ENCODE assay signal across 16 cellular contexts in the genomic region with DNA sequence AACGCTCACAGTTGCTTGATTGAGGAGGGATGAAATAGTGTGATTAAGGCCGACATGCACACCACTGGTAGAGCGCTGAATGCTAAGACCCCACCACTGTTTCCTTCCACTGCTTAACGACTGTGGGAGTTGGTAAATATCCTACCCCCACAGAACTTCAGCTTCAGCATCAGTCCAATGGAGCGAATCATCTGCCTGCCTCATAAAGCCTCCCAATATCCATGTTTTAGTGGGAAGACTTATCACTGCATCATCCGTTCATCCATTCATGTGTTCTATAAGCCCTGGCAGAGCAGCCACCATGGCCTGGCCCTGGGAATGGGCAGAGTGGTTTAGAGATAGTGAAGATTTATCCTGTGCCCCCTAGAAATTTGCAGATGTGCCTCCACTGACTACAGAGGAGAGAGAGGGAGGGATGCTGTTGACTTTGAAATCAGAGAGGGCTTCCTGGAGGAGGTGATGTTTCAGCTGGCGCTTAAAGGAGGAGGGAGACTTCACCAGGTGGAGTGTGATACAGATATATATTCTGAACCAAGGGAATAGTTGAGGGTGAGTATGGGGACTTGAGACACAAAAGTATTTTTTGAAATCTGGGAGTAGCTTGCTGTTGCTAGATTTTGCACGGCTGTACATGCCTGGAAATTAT.
"Had no signal": no experiment of that assay in that cellular context is flagged by ENCODE, and none has a peak within 500 bp of the region (broad histone marks: within the 10 kb centered on the region; RNA-seq: fewer than 3 reads in every experiment).

No MANE protein-coding gene starts in this region.

- H3K4me3 ChIP-seq: body of pancreas, esophagus squamous epithelium, suprapubic skin, transverse colon had no signal

- DNase-seq: activated CD4-positive, alpha-beta T cell treated with anti-CD3 and anti-CD28 coated beads for 48 hours; activated CD4-positive, CD25-positive, alpha-beta regulatory T cell; activated CD8-positive, alpha-beta T cell treated with anti-CD3 and anti-CD28 coated beads for 36 hours; activated naive CD4-positive, alpha-beta T cell treated with Interleukin-2 at 50 U/mL for 16 hours; activated T-cell treated with anti-CD3 and anti-CD28 coated beads, Interleukin-2, amount 50 U/mL, for 1 hour; body of pancreas; effector memory CD8-positive, alpha-beta T cell; esophagus squamous epithelium; foreskin melanocyte; kidney; natural killer cell; stimulated activated CD4-positive, alpha-beta T cell treated with anti-CD3 and anti-CD28 coated beads, Interleukin-1b, Interleukin-23, amount 100 ng/mL, for 48 hours; T-helper 1 cell; T-helper 9 cell; transverse colon had no signal

- H3K27ac ChIP-seq: body of pancreas, esophagus squamous epithelium, suprapubic skin, transverse colon had no signal

- H3K36me3 ChIP-seq: esophagus squamous epithelium, suprapubic skin, transverse colon had no signal

- H3K27me3 ChIP-seq: body of pancreas, esophagus squamous epithelium, suprapubic skin, transverse colon had no signal

- H3K9me3 ChIP-seq: body of pancreas, esophagus squamous epithelium, suprapubic skin, transverse colon had no signal

- FAIRE-seq: kidney had no signal

- H3K4me1 ChIP-seq: body of pancreas, esophagus squamous epithelium, suprapubic skin, transverse colon had no signal

- ATAC-seq: activated CD8-positive, alpha-beta T cell treated with anti-CD3 and anti-CD28 coated beads for 36 hours; body of pancreas; effector memory CD8-positive, alpha-beta T cell; natural killer cell had no signal
